In the genomic region with DNA sequence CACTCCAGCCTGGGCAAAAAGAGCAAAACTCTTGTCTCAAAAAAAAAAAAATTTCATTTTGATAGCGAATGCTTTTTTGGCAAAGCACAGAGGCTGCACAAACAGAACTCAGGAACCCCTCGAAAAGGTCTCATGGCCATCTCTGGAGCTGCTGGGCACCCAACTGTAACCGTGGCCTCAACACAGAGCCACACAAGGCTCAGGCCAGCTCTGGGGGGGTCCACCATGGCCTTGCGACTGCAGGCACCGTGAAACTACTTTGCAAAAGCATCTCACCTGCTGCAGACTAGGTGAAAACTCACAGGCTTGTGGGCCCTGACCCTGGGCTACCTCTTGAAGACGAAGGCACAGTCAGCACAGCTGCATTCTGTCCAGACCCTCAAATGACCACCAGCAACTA, we compare ENCODE assay signal across 22 cellular contexts. TPM values are rescaled to one million over a fixed set of nuclear protein-coding genes. Genes with fewer than 3 reads are reported as not detected.
"Had no signal": no experiment of that assay in that cellular context is flagged by ENCODE, and none has a peak within 500 bp of the region (broad histone marks: within the 10 kb centered on the region; RNA-seq: fewer than 3 reads in every experiment).

No MANE protein-coding gene starts in this region.

- H3K27me3 ChIP-seq: dorsolateral prefrontal cortex, esophagus muscularis mucosa, neutrophil, right lobe of liver, testis, transverse colon had no signal

- FAIRE-seq: keratinocyte had no signal

- H3K4me3 Mint-ChIP-seq: central memory CD8-positive, alpha-beta T cell; immature natural killer cell; naive thymus-derived CD4-positive, alpha-beta T cell; nephron progenitor cell; stimulated activated effector memory CD8-positive, alpha-beta T cell treated with anti-CD3 and anti-CD28 coated beads, Interleukin-12 subunit alpha, Interleukin-12 subunit beta, amount 100 ng/mL, for 72 hours; stimulated activated naive CD8-positive, alpha-beta T cell treated with anti-CD3 and anti-CD28 coated beads, Interleukin-15, amount 100 ng/mL, for 72 hours had no signal

- H3K36me3 Mint-ChIP-seq: immature natural killer cell had no signal

- H3K9me3 ChIP-seq: esophagus muscularis mucosa, neutrophil, right lobe of liver, testis, transverse colon had no signal

- H3K27me3 Mint-ChIP-seq: central memory CD8-positive, alpha-beta T cell; naive thymus-derived CD4-positive, alpha-beta T cell; stimulated activated naive CD8-positive, alpha-beta T cell treated with anti-CD3 and anti-CD28 coated beads, Interleukin-15, amount 100 ng/mL, for 72 hours had no signal

- DNase-seq: cortex of kidney; dorsolateral prefrontal cortex; effector CD8-positive, alpha-beta T cell; foreskin fibroblast; immature natural killer cell; left ventricle myocardium superior; naive thymus-derived CD4-positive, alpha-beta T cell; nephron progenitor cell; posterior cingulate gyrus; right lobe of liver; stimulated activated CD4-positive, alpha-beta T cell treated with anti-CD3 and anti-CD28 coated beads, Interleukin-4, amount 100 ng/mL, for 1 hour; stimulated activated CD8-positive, alpha-beta memory T cell treated with anti-CD3 and anti-CD28 coated beads, Interleukin-4, amount 100 ng/mL, for 48 hours; stimulated activated naive CD8-positive, alpha-beta T cell treated with anti-CD3 and anti-CD28 coated beads, Interleukin-15, amount 100 ng/mL, for 72 hours; testis; transverse colon had no signal

- H3K4me3 ChIP-seq: dorsolateral prefrontal cortex, esophagus muscularis mucosa, lung, right lobe of liver, testis, transverse colon had no signal

- H3K9me3 Mint-ChIP-seq: central memory CD8-positive, alpha-beta T cell; immature natural killer cell; naive thymus-derived CD4-positive, alpha-beta T cell; nephron progenitor cell; stimulated activated effector memory CD8-positive, alpha-beta T cell treated with anti-CD3 and anti-CD28 coated beads, Interleukin-12 subunit alpha, Interleukin-12 subunit beta, amount 100 ng/mL, for 72 hours; stimulated activated naive CD8-positive, alpha-beta T cell treated with anti-CD3 and anti-CD28 coated beads, Interleukin-15, amount 100 ng/mL, for 72 hours had no signal

- H3K4me1 ChIP-seq: transverse colon had no signal

- H3K27ac ChIP-seq: esophagus muscularis mucosa, neutrophil, right lobe of liver, testis, transverse colon had no signal

- H3K27ac Mint-ChIP-seq: immature natural killer cell; stimulated activated effector memory CD8-positive, alpha-beta T cell treated with anti-CD3 and anti-CD28 coated beads, Interleukin-12 subunit alpha, Interleukin-12 subunit beta, amount 100 ng/mL, for 72 hours had no signal

- ATAC-seq: left ventricle myocardium superior; naive thymus-derived CD4-positive, alpha-beta T cell; right lobe of liver; stimulated activated effector memory CD8-positive, alpha-beta T cell treated with anti-CD3 and anti-CD28 coated beads, Interleukin-12 subunit alpha, Interleukin-12 subunit beta, amount 100 ng/mL, for 72 hours; stimulated activated naive CD8-positive, alpha-beta T cell treated with anti-CD3 and anti-CD28 coated beads, Interleukin-15, amount 100 ng/mL, for 72 hours had no signal

RNA-seq across cellular contexts. Expression of gene TMEM240, which starts 16.1 kb away (rescaled TPM):
- total RNA-seq: mononuclear cell had no signal
- polyA plus RNA-seq: immature natural killer cell had no signal
